ENCODE assay signal across 31 cellular contexts in genomic region chr7:131363719-131364118, GRCh38. TPM values are rescaled to one million over a fixed set of nuclear protein-coding genes. Genes with fewer than 3 reads are reported as not detected.
A peak's percentile ranks its signal among the peaks of the same experiment; 100 is the strongest.
DNase-seq lines count a peak whose midpoint lies in the region; ATAC-seq, FAIRE-seq and TF ChIP-seq lines count a peak whose summit lies in the region.
"Had no signal": no experiment of that assay in that cellular context is flagged by ENCODE, and none has a peak within 500 bp of the region (broad histone marks: within the 10 kb centered on the region; RNA-seq: fewer than 3 reads in every experiment).

No MANE protein-coding gene starts in this region.

- ATAC-seq in K562 (no peak), GM18861 (IDR thresholded peaks at IDR 0.05; ENCODE audit: unreplicated experiment) (no peak)
- ATAC-seq: activated CD4-positive, CD25-positive, alpha-beta regulatory T cell treated with anti-CD3 and anti-CD28 coated beads, Interleukin-2, amount 50 U/mL, for 24 hours; PC-3; Right ventricle myocardium inferior; stimulated activated naive CD8-positive, alpha-beta T cell treated with anti-CD3 and anti-CD28 coated beads, Interleukin-15, Interleukin-2, amounts not matched to agents 100 U/mL and 50 U/mL, for 24 hours had no signal

- FAIRE-seq in K562 (lab: Jason Lieb, UNC), result no peak
- FAIRE-seq: endothelial cell of umbilical vein, TTC549, urothelium cell line had no signal

- no peak overlapping the region for H2BK120ac ChIP-seq in mesendoderm (ENCODE audit: low read depth, low read length)

- no peaks in the 10 kb centered on the region for H3K36me3 Mint-ChIP-seq in immature natural killer cell

- H3K4me3 ChIP-seq in LNCaP clone FGC (ENCODE audit: low read depth, low read length), result 0 out of 2 replicates have a peak overlapping the region, but pooled peaks have one; percentile 3
- no peak overlapping the region for H3K4me3 ChIP-seq in K562
- no peak overlapping the region for H3K4me3 ChIP-seq in mesendoderm (ENCODE audit: low read length)
- H3K4me3 ChIP-seq: dorsolateral prefrontal cortex, gastrocnemius medialis, right atrium auricular region had no signal

- no peak overlapping the region for H3K4ac ChIP-seq in mesendoderm (ENCODE audit: low read depth, low read length)

- BruUV-seq in K562 (replicated peaks; lab: Mats Ljungman, UMichigan), result no TSS peak

- TF ChIP-seq POLR2A in K562 (conservative IDR thresholded peaks at IDR 0.05), result no peak

- H3K9ac ChIP-seq in K562 (ENCODE audit: insufficient read depth in 1 of 2, low read depth in 2 of 2, low read length in 2 of 2) (no peak overlapping the region), mesendoderm (ENCODE audit: low read length) (no peak overlapping the region)
- H3K9ac ChIP-seq: SK-N-SH had no signal

- H3K27ac Mint-ChIP-seq in immature natural killer cell, result peak overlapping the region in 1 of 6 donors; percentile 21
- H3K27ac Mint-ChIP-seq: activated T-helper 1 cell treated with anti-CD3 and anti-CD28 coated beads, Interleukin-12 subunit alpha, Interleukin-12 subunit beta, Interleukin-2, Interleukin-4 antibody, amounts not matched to agents 30 ng/mL and 10 ng/mL and 1 ng/mL, durations not matched to agents 14 hours and 24 hours and 36 hours; T-helper 1 cell treated with Interleukin-12 subunit alpha and Interleukin-12 subunit beta and Interleukin-4 antibody, amounts not matched to agents 30 μg/mL and 1 μg/mL, for 36 hours had no signal

- H3K9me1 ChIP-seq in K562 (ENCODE audit: control insufficient read depth, insufficient read depth, low read length), result no peaks in the 10 kb centered on the region

- no peak overlapping the region for H4K5ac ChIP-seq in mesendoderm (ENCODE audit: low read length)

- H2BK5ac ChIP-seq in mesendoderm (ENCODE audit: low read length), result no peak overlapping the region

- H3K56ac ChIP-seq in mesendoderm (ENCODE audit: low read length), result no peak overlapping the region

- H3K27me3 ChIP-seq in K562 (ENCODE audit: control insufficient read depth in 2 of 2, insufficient read depth in 2 of 2, low read length in 2 of 2), result no peaks in the 10 kb centered on the region
- H3K27me3 ChIP-seq in mesendoderm (ENCODE audit: insufficient read depth, low read length, poor library complexity), result no peaks in the 10 kb centered on the region
- H3K27me3 ChIP-seq: dorsolateral prefrontal cortex, gastrocnemius medialis, right atrium auricular region had no signal

- no peak for TF ChIP-seq RAD21 in K562 (CRISPR knock-in tag; conservative IDR thresholded peaks at IDR 0.05 in 1 of 2, IDR thresholded peaks at IDR 0.05 in 1 of 2)

- no peak overlapping the region for H2AFZ ChIP-seq in K562 (ENCODE audit: low read depth, low read length)

- H3K4me3 Mint-ChIP-seq in immature natural killer cell, result peak overlapping the region in 1 of 5 donors; percentile 30
- H3K4me3 Mint-ChIP-seq: activated T-helper 1 cell treated with anti-CD3 and anti-CD28 coated beads, Interleukin-12 subunit alpha, Interleukin-12 subunit beta, Interleukin-2, Interleukin-4 antibody, amounts not matched to agents 30 ng/mL and 10 ng/mL and 1 ng/mL, durations not matched to agents 14 hours and 24 hours and 36 hours; brain; T-helper 1 cell treated with Interleukin-12 subunit alpha and Interleukin-12 subunit beta and Interleukin-4 antibody, amounts not matched to agents 30 μg/mL and 1 μg/mL, for 36 hours had no signal

- no peaks in the 10 kb centered on the region; the same call in 1 of the 2 replicates for H4K20me1 ChIP-seq in K562 (replicated peaks; ENCODE audit: control insufficient read depth, insufficient read depth, low read length)

- H3K79me1 ChIP-seq in mesendoderm (ENCODE audit: low read length), result peaks cover 3% of the 10 kb centered on the region

- no peaks in the 10 kb centered on the region for H3K9me3 Mint-ChIP-seq in immature natural killer cell
- H3K9me3 Mint-ChIP-seq: T-helper 1 cell treated with Interleukin-12 subunit alpha and Interleukin-12 subunit beta and Interleukin-4 antibody, amounts not matched to agents 30 μg/mL and 1 μg/mL, for 36 hours had no signal

- TF ChIP-seq CTCF in LNCaP clone FGC (IDR thresholded peaks at IDR 0.05; ENCODE audit: control insufficient read depth, extremely low read depth, insufficient read depth), result no peak
- TF ChIP-seq CTCF in K562 (IDR thresholded peaks at IDR 0.05 in 2 of 3, conservative IDR thresholded peaks at IDR 0.05 in 1 of 3; ENCODE audit: insufficient read depth in 2 of 3, low read depth in 1 of 3, low read length in 3 of 3), result no peak

- no peak overlapping the region for H2AK5ac ChIP-seq in mesendoderm (ENCODE audit: low read length)

- intact Hi-C loops in K562 (cut with micrococcal nuclease), result no loop called here

- H3K27me3 Mint-ChIP-seq in immature natural killer cell (ENCODE audit: low read depth in 3 of 3), result peaks cover 0 to 2% (median 0%) of the 10 kb centered on the region in 3 donors
- H3K27me3 Mint-ChIP-seq: brain had no signal

- no peak overlapping the region for H3K4me2 ChIP-seq in K562 (ENCODE audit: insufficient read depth, low read length)
- no peak overlapping the region for H3K4me2 ChIP-seq in mesendoderm (ENCODE audit: low read length)
- H3K4me2 ChIP-seq: SK-N-SH had no signal

- no peak overlapping the region for H3K27ac ChIP-seq in K562 (ENCODE audit: extremely low read depth, low read depth, low read length)
- no peak overlapping the region for H3K27ac ChIP-seq in mesendoderm (ENCODE audit: low read depth, low read length)
- H3K27ac ChIP-seq: 22Rv1, dorsolateral prefrontal cortex, gastrocnemius medialis, right atrium auricular region had no signal

- peaks cover 80 to 96% of the 10 kb centered on the region in 2 donors for H3K4me1 Mint-ChIP-seq in immature natural killer cell

- WGBS in K562 (ENCODE audit: insufficient coverage, low coverage, missing lambda C conversion rate), result 49% methylated on average over 2 of the region's 2 CpGs
- WGBS in mesendoderm (ENCODE audit: extremely low coverage, insufficient coverage, low lambda C conversion rate), result no CpG with 5 or more reads among the region's 2 CpGs

- POLR2A ChIA-PET in K562 (lab: Yijun Ruan, JAX), result no interaction called here

- H2BK15ac ChIP-seq in mesendoderm (replicated peaks; ENCODE audit: low read depth), result no peak overlapping the region

- H4K8ac ChIP-seq in mesendoderm (ENCODE audit: low read depth, low read length), result no peak overlapping the region

- no peak for TF ChIP-seq EP300 in K562 (IDR thresholded peaks at IDR 0.05; ENCODE audit: low read length)

- no peaks in the 10 kb centered on the region for H3K9me3 ChIP-seq in K562 (replicated peaks; ENCODE audit: control insufficient read depth, insufficient read depth, low read depth, low read length)
- H3K9me3 ChIP-seq: gastrocnemius medialis, right atrium auricular region, SK-N-SH had no signal

- H3K36me3 ChIP-seq in K562 (ENCODE audit: control insufficient read depth, insufficient read depth, low read length) (no peaks in the 10 kb centered on the region), mesendoderm (ENCODE audit: control insufficient read depth, insufficient read depth, low read length) (no peaks in the 10 kb centered on the region)
- H3K36me3 ChIP-seq: gastrocnemius medialis, right atrium auricular region had no signal

- H3K79me2 ChIP-seq in K562 (ENCODE audit: control insufficient read depth, insufficient read depth, low read length), result peaks cover 100% of the 10 kb centered on the region
- H3K79me2 ChIP-seq in mesendoderm (ENCODE audit: control insufficient read depth, insufficient read depth, low read length), result peaks cover 45% of the 10 kb centered on the region

- H3K4me1 ChIP-seq in K562 (replicated peaks in 1 of 2; ENCODE audit: control insufficient read depth in 2 of 2, insufficient read depth in 2 of 2, low read length in 2 of 2), result peaks cover 0 to 12% of the 10 kb centered on the region in 2 experiments; a peak in 2 of 5 replicates
- peaks cover 7% of the 10 kb centered on the region for H3K4me1 ChIP-seq in mesendoderm (ENCODE audit: control insufficient read depth, low read depth, low read length)

- H3K23ac ChIP-seq in mesendoderm (ENCODE audit: low read length), result no peak overlapping the region

- CTCF ChIA-PET in K562 (lab: Yijun Ruan, JAX; ENCODE audit: low intra/inter-chr PET ratio), result no interaction called here

- in situ Hi-C loops in K562 (cut with MboI), result no loop called here

- DNase-seq in NCI-H748 (lab: John Stamatoyannopoulos, UW; ENCODE audit: unreplicated experiment) (peak; percentile 12), NCI-H748 treated with DMSO at 0.1 percent for 48 hours (lab: John Stamatoyannopoulos, UW) (no peak), LNCaP clone FGC (ENCODE audit: low read depth) (peak; percentile 89), K562 (ENCODE audit: extremely low read depth in 1 of 4, low spot score in 3 of 4) (no peak), mesendoderm (peak; percentile 56), SKM-1 (lab: John Stamatoyannopoulos, UW; ENCODE audit: unreplicated experiment) (no peak), immature natural killer cell (no peak)
- DNase-seq: activated CD4-positive, alpha-beta T cell treated with anti-CD3 and anti-CD28 coated beads, Interleukin-2, amount 50 U/mL, for 4 hours; activated naive CD4-positive, alpha-beta T cell treated with Interleukin-2 at 50 U/mL for 16 hours; cerebellar nuclear complex; dorsolateral prefrontal cortex; gastrocnemius medialis; H7; NCI-H1092; NCI-H2029 treated with DMSO at 0.1 percent for 48 hours; NCI-H524; PC-3; SK-N-SH; stimulated activated CD4-positive, alpha-beta T cell treated with anti-CD3 and anti-CD28 coated beads, Interleukin-1b, Interleukin-23, amount 100 ng/mL, for 48 hours; stimulated activated naive CD8-positive, alpha-beta T cell treated with anti-CD3 and anti-CD28 coated beads, Interleukin-15, Interleukin-2, amounts not matched to agents 100 U/mL and 50 U/mL, for 24 hours had no signal

- H3K18ac ChIP-seq in mesendoderm (ENCODE audit: low read length), result no peak overlapping the region

RNA-seq across cellular contexts. Expression of gene MKLN1, which starts 36.0 kb away (rescaled TPM):
- total RNA-seq in K562 (2011; cell fraction: chromatin; rRNA removed; ENCODE audit: low replicate concordance), result 80.7 and 221 TPM in 2 replicates
- total RNA-seq in K562 (2011; cell fraction: nucleolus; rRNA removed), result 23.3 and 38.8 TPM in 2 replicates
- total RNA-seq in K562 (2011; cell fraction: nucleoplasm; rRNA removed), result 104 and 220 TPM in 2 replicates
- total RNA-seq in K562 (2014; rRNA removed) (19.4 and 19.8 TPM in 2 replicates), K562 (2014; rRNA removed; fragmentation: Illumina TruSeq; extraction: Trizol) (61.2 and 71.7 TPM in 2 replicates), K562 (2015; rRNA removed; fragmentation: Illumina TruSeq; extraction: Trizol) (50.6 and 56.0 TPM in 2 replicates), K562 (2021) (50.5 and 56.5 TPM in 2 replicates)
- polyA plus RNA-seq in K562 (2011; rRNA removed) (80.4 and 84.7 TPM in 2 replicates), K562 (2014; fragmentation: Illumina TruSeq; extraction: Trizol) (32.0 and 38.9 TPM in 2 replicates), K562 (2014; fragmentation: Nextera tagmentation; extraction: Ambion mirVana) (10 to 100 TPM; 27.0 to 68.8 TPM), K562 (2014; rRNA removed) (18.6 and 19.1 TPM in 2 replicates), immature natural killer cell (10 to 100 TPM; 10.8 to 26.6 (median 17.5) TPM)
- polyA plus RNA-seq in K562 (2011; cell fraction: cytosol; rRNA removed), result 21.2 and 44.7 TPM in 2 replicates
- 65.4 and 98.1 TPM in 2 replicates for polyA plus RNA-seq in K562 (2011; cell fraction: nucleus; rRNA removed)
- polyA plus RNA-seq in K562 (2012), result 25.1 and 29.8 TPM in 2 replicates
- polyA minus RNA-seq in K562 (2011; rRNA and poly(A)+ RNA removed), result 282 and 370 TPM in 2 replicates
- polyA minus RNA-seq in K562 (2011; cell fraction: cytosol; rRNA and poly(A)+ RNA removed), result 55.7 and 56.6 TPM in 2 replicates
- polyA minus RNA-seq in K562 (2011; cell fraction: nucleus; rRNA and poly(A)+ RNA removed), result 62.1 and 148 TPM in 2 replicates
- 24.2 TPM for polyA plus RNA-seq in mesendoderm (2013, experiment 1 of 2)
- 25.2 TPM for polyA plus RNA-seq in mesendoderm (2013, experiment 2 of 2)

Comparison
In these comparisons a context has a peak if more than half of its experiments do, and no peak if none do; other contexts are left out.
1. DNase-seq: peak in NCI-H748 (single experiment), LNCaP clone FGC (single experiment) and mesendoderm (single experiment); none in NCI-H748 treated with DMSO at 0.1 percent for 48 hours (single experiment), K562 (0 of 4), SKM-1 (single experiment) and immature natural killer cell (0 of 3).